ENCODE assay signal across 11 cellular contexts in genomic region chr10:96618648-96619047, GRCh38. TPM values are rescaled to one million over a fixed set of nuclear protein-coding genes. Genes with fewer than 3 reads are reported as not detected.
A peak's percentile ranks its signal among the peaks of the same experiment; 100 is the strongest.
DNase-seq lines count a peak whose midpoint lies in the region; ATAC-seq and TF ChIP-seq lines count a peak whose summit lies in the region.
"Had no signal": no experiment of that assay in that cellular context is flagged by ENCODE, and none has a peak within 500 bp of the region (broad histone marks: within the 10 kb centered on the region; RNA-seq: fewer than 3 reads in every experiment).

No MANE protein-coding gene starts in this region.

- no peaks in the 10 kb centered on the region for H3K9me2 ChIP-seq in OCI-LY7 (ENCODE audit: insufficient read depth, low read length)

- intact Hi-C loops in head of caudate nucleus (cut with DNase I): no loop called here
- intact Hi-C loops in psoas muscle (cut with DNase I): no loop called here
- intact Hi-C loops in OCI-LY7 (cut with micrococcal nuclease; ENCODE audit: unreplicated experiment): no loop called here

- no peaks in the 10 kb centered on the region for H3K27me3 ChIP-seq in psoas muscle (ENCODE audit: insufficient read depth in 3 of 3, low read length in 2 of 3)

- WGBS in psoas muscle, 3 donors: 8 to 21% (median 20%) methylated on average over 2 of the region's 2 CpGs

- TF ChIP-seq CTCF in psoas muscle (IDR thresholded peaks at IDR 0.05) (no peak), OCI-LY7 (conservative IDR thresholded peaks at IDR 0.05; ENCODE audit: low read length) (no peak)

- DNase-seq in GM03348 (ENCODE audit: low spot score) (peak; percentile 31), NCI-H82 (lab: John Stamatoyannopoulos, UW) (peak; percentile 79), head of caudate nucleus (peak in 41 of 42 donors; percentile 9 to 76 (median 52)), psoas muscle (peak in 1 of 2 donors; percentile 62), OCI-LY7 (ENCODE audit: low spot score) (no peak), KBM-7 (no peak)
- DNase-seq in activated CD4-positive, alpha-beta T cell treated with anti-CD3 and anti-CD28 coated beads for 4 hours: no peak
- DNase-seq: activated CD4-positive, alpha-beta T cell treated with anti-CD3 and anti-CD28 coated beads, Interleukin-2, amount 10 ng/mL, durations not matched to agents 7 days and 5 days; activated naive CD8-positive, alpha-beta T cell treated with anti-CD3 and anti-CD28 coated beads, Interleukin-2, amount 50 U/mL, for 24 hours; glutamatergic neuron had no signal

- H4K20me1 ChIP-seq in OCI-LY7 (ENCODE audit: insufficient read depth, low read length): no peaks in the 10 kb centered on the region

- H3K4me3 ChIP-seq in psoas muscle: no peak overlapping the region
- H3K4me3 ChIP-seq in OCI-LY7 (ENCODE audit: low read depth, low read length, poor library complexity, severe bottlenecking): no peak overlapping the region

- no peak overlapping the region for H2AFZ ChIP-seq in OCI-LY7 (ENCODE audit: low read length)

- H3K4me1 ChIP-seq in psoas muscle (peaks cover 8% of the 10 kb centered on the region), OCI-LY7 (ENCODE audit: insufficient read depth, low read length, poor library complexity, severe bottlenecking) (no peaks in the 10 kb centered on the region)

- no peaks in the 10 kb centered on the region for H3K36me3 ChIP-seq in psoas muscle (ENCODE audit: insufficient read depth in 1 of 2, low read depth in 1 of 2)
- H3K36me3 ChIP-seq in OCI-LY7 (ENCODE audit: insufficient read depth, low read length): peaks cover 100% of the 10 kb centered on the region

- CTCF ChIA-PET in OCI-LY7 (lab: Charles Lee; ENCODE audit: unreplicated experiment): no interaction called here

- in situ Hi-C loops in KBM-7 (cut with MboI; ENCODE audit: low pct_unique_long_range_greater_than_20kb, low sequenced_read_pairs): no loop called here

- no TSS peak for BruUV-seq in OCI-LY7 (replicated peaks; lab: Mats Ljungman, UMichigan)

- ATAC-seq in psoas muscle (peak; percentile 39 to 86 (median 54)), esophagus mucosa (no peak)
- ATAC-seq: activated naive CD8-positive, alpha-beta T cell treated with anti-CD3 and anti-CD28 coated beads, Interleukin-2, amount 50 U/mL, for 24 hours had no signal

- H3K9me3 ChIP-seq in psoas muscle (no peaks in the 10 kb centered on the region), OCI-LY7 (ENCODE audit: low read length) (no peaks in the 10 kb centered on the region)

- H3K27ac ChIP-seq in psoas muscle (no peak overlapping the region), OCI-LY7 (ENCODE audit: low read depth, low read length, poor library complexity, severe bottlenecking) (no peak overlapping the region)

- POLR2A ChIA-PET in OCI-LY7 (lab: Charles Lee): interaction anchor here (0.7 kb wide), 1 partner anchor 14 kb away, joined by 3 read pairs; no protein-coding TSS in a partner anchor

- H3K4me2 ChIP-seq in OCI-LY7 (ENCODE audit: low read length): no peak overlapping the region

- H3K79me2 ChIP-seq in OCI-LY7 (ENCODE audit: insufficient read depth, low read depth, low read length): no peaks in the 10 kb centered on the region

RNA-seq across cellular contexts. Expression of gene TM9SF3, which starts 31.8 kb away (rescaled TPM):
- total RNA-seq in psoas muscle (10 to 100 TPM; 30.4 to 60.6 (median 57.4) TPM), OCI-LY7 (2022) (80.2 and 88.8 TPM in 2 replicates), esophagus mucosa (60.7 TPM)
- polyA plus RNA-seq in psoas muscle: 10 to 100 TPM; 14.4 to 49.0 (median 38.4) TPM
- total RNA-seq in OCI-LY7 (2014; rRNA removed; shearing (Covaris generic)): 20.8 and 23.0 TPM in 2 replicates

Comparison
In these comparisons a context has a peak if more than half of its experiments do, and no peak if none do; other contexts are left out.
1. DNase-seq: peak in GM03348 (single experiment), NCI-H82 (single experiment) and head of caudate nucleus (41 of 42); none in OCI-LY7 (single experiment), KBM-7 (single experiment) and activated CD4-positive, alpha-beta T cell treated with anti-CD3 and anti-CD28 coated beads for 4 hours (0 of 2).